Comparison of ENCODE assay signal across 8 cellular contexts in genomic region chr1:41381691-41382530, GRCh38. TPM values are rescaled to one million over a fixed set of nuclear protein-coding genes. Genes with fewer than 3 reads are reported as not detected.
A peak's percentile ranks its signal among the peaks of the same experiment; 100 is the strongest.
DNase-seq lines count a peak whose midpoint lies in the region; ATAC-seq and TF ChIP-seq lines count a peak whose summit lies in the region.

No MANE protein-coding gene starts in this region.

- no peak overlapping the region for H4K5ac ChIP-seq in mesendoderm (ENCODE audit: low read length)

- no peaks in the 10 kb centered on the region for H3K36me3 ChIP-seq in H7 (replicated peaks; ENCODE audit: control insufficient read depth, insufficient read depth, low read length)
- H3K36me3 ChIP-seq in mesendoderm (ENCODE audit: control insufficient read depth, insufficient read depth, low read length), result no peaks in the 10 kb centered on the region
- no peaks in the 10 kb centered on the region for H3K36me3 ChIP-seq in uterus

- H3K4me3 ChIP-seq in H7 (ENCODE audit: insufficient read depth, low read depth, low read length) (peak overlapping the region; percentile 65), mesendoderm (ENCODE audit: low read length) (peak overlapping the region; percentile 20), uterus (peak overlapping the region; percentile 48 to 66)

- DNase-seq in H7 (peak; percentile 93), mesendoderm (no peak), uterus (peak in 1 of 2 donors; percentile 67), UCSD-AML1 (lab: John Stamatoyannopoulos, UW; ENCODE audit: unreplicated experiment) (no peak), middle frontal gyrus (ENCODE audit: extremely low spot score, low spot score) (no peak)
- no peak for DNase-seq in T-helper 2 cell treated with Interferon-gamma antibody and Interleukin-4, amounts not matched to agents 5 μg/mL and 100 μg/mL, for 36 hours (ENCODE audit: low spot score)
- DNase-seq in effector CD8-positive, alpha-beta T cell (lab: John Stamatoyannopoulos, UW), result peak; percentile 16

- intact Hi-C loops in uterus (cut with DNase I; ENCODE audit: low total_unique reads), result no loop called here

- peak overlapping the region; percentile 77 for H3K4me2 ChIP-seq in mesendoderm (ENCODE audit: low read length)

- TF ChIP-seq POLR2A in uterus (IDR thresholded peaks at IDR 0.05), result peak in 1 of 2 donors; percentile 55

- H2BK15ac ChIP-seq in mesendoderm (replicated peaks; ENCODE audit: low read depth), result no peak overlapping the region

- H3K27me3 ChIP-seq in H7 (ENCODE audit: control insufficient read depth, insufficient read depth, low read length) (peaks cover 69% of the 10 kb centered on the region), mesendoderm (ENCODE audit: insufficient read depth, low read length, poor library complexity) (peaks cover 9% of the 10 kb centered on the region), uterus (no peaks in the 10 kb centered on the region)

- no peak overlapping the region for H3K23ac ChIP-seq in mesendoderm (ENCODE audit: low read length)

- peak overlapping the region; percentile 85 for H3K56ac ChIP-seq in mesendoderm (ENCODE audit: low read length)

- H3K9ac ChIP-seq in mesendoderm (ENCODE audit: low read length), result peak overlapping the region; percentile 69

- peak overlapping the region; percentile 25 for H3K18ac ChIP-seq in mesendoderm (ENCODE audit: low read length)

- H3K36me3 Mint-ChIP-seq in T-helper 2 cell treated with Interferon-gamma antibody and Interleukin-4, amounts not matched to agents 5 μg/mL and 100 μg/mL, for 36 hours (ENCODE audit: low read depth), result no peaks in the 10 kb centered on the region

- no peak overlapping the region for H3K27ac Mint-ChIP-seq in T-helper 2 cell treated with Interferon-gamma antibody and Interleukin-4, amounts not matched to agents 5 μg/mL and 100 μg/mL, for 36 hours

- H2BK5ac ChIP-seq in mesendoderm (ENCODE audit: low read length), result no peak overlapping the region

- H3K9me3 Mint-ChIP-seq in T-helper 2 cell treated with Interferon-gamma antibody and Interleukin-4, amounts not matched to agents 5 μg/mL and 100 μg/mL, for 36 hours, result no peaks in the 10 kb centered on the region

- H3K79me2 ChIP-seq in mesendoderm (ENCODE audit: control insufficient read depth, insufficient read depth, low read length), result no peaks in the 10 kb centered on the region

- H3K27ac ChIP-seq in mesendoderm (ENCODE audit: low read depth, low read length) (no peak overlapping the region), uterus (peak overlapping the region; percentile 98 to 99)

- no CpG with 5 or more reads among the region's 120 CpGs for WGBS in mesendoderm (ENCODE audit: extremely low coverage, insufficient coverage, low lambda C conversion rate)

- peak overlapping the region; percentile 70 for H3K4me3 Mint-ChIP-seq in T-helper 2 cell treated with Interferon-gamma antibody and Interleukin-4, amounts not matched to agents 5 μg/mL and 100 μg/mL, for 36 hours

- no peaks in the 10 kb centered on the region for H3K79me1 ChIP-seq in mesendoderm (ENCODE audit: low read length)

- H3K4me1 Mint-ChIP-seq in T-helper 2 cell treated with Interferon-gamma antibody and Interleukin-4, amounts not matched to agents 5 μg/mL and 100 μg/mL, for 36 hours (ENCODE audit: low read depth), result peaks cover 8% of the 10 kb centered on the region

- TF ChIP-seq CTCF in uterus (IDR thresholded peaks at IDR 0.05), result peak in 1 of 4 experiments; percentile 40

- H2BK120ac ChIP-seq in mesendoderm (ENCODE audit: low read depth, low read length), result no peak overlapping the region

- H3K9me3 ChIP-seq in uterus, result no peaks in the 10 kb centered on the region

- no peak for ATAC-seq in GM19324 (IDR thresholded peaks at IDR 0.05; ENCODE audit: low FRiP score, unreplicated experiment)

- peaks cover 56% of the 10 kb centered on the region for H3K27me3 Mint-ChIP-seq in T-helper 2 cell treated with Interferon-gamma antibody and Interleukin-4, amounts not matched to agents 5 μg/mL and 100 μg/mL, for 36 hours (ENCODE audit: low read depth)

- H3K4me1 ChIP-seq in mesendoderm (ENCODE audit: control insufficient read depth, low read depth, low read length) (no peaks in the 10 kb centered on the region), uterus (peaks cover 8% of the 10 kb centered on the region in 2 donors)

- no peak overlapping the region for H4K8ac ChIP-seq in mesendoderm (ENCODE audit: low read depth, low read length)

- H3K4ac ChIP-seq in mesendoderm (ENCODE audit: low read depth, low read length), result peak overlapping the region; percentile 23

- no peak overlapping the region for H2AK5ac ChIP-seq in mesendoderm (ENCODE audit: low read length)

RNA-seq across cellular contexts. Expression of gene FOXO6, which starts 20.7 kb away (rescaled TPM):
- total RNA-seq in H7 (2014; rRNA removed; shearing (Covaris generic)), result 0.97 and 1.00 TPM in 2 replicates
- polyA plus RNA-seq in mesendoderm (2013, experiment 1 of 2), result 0.32 TPM
- polyA plus RNA-seq in mesendoderm (2013, experiment 2 of 2), result 0.36 TPM
- total RNA-seq in uterus, result 10 to 100 TPM in 1 of 4 donors, 1 to 10 TPM in 2, not detected in 1; 3.9 to 20.1 (median 7.6) TPM

Comparison
In these comparisons a context has a peak if more than half of its experiments do, and no peak if none do; other contexts are left out.
1. DNase-seq: peak in H7 (single experiment) and effector CD8-positive, alpha-beta T cell (single experiment); none in T-helper 2 cell treated with Interferon-gamma antibody and Interleukin-4, amounts not matched to agents 5 μg/mL and 100 μg/mL, for 36 hours (single experiment), mesendoderm (single experiment), UCSD-AML1 (single experiment) and middle frontal gyrus (single experiment).
2. Peak in every context shown above with its lines, with median percentiles within 50 percentile points of each other: H3K4me3 ChIP-seq.